ENCODE assay signal across 8 cellular contexts in genomic region chr3:152834354-152835310, GRCh38. TPM values are rescaled to one million over a fixed set of nuclear protein-coding genes. Genes with fewer than 3 reads are reported as not detected.
DNase-seq lines count a peak whose midpoint lies in the region; ATAC-seq, FAIRE-seq and TF ChIP-seq lines count a peak whose summit lies in the region.

Gene P2RY1, plus strand, starts transcription at chr3:152835131. Its CDS starts 652 bp downstream, at chr3:152835783.

- DNase-seq in AG20443 (ENCODE audit: low spot score) (peak; percentile 61), NCI-H2081 treated with DMSO at 0.1 percent for 48 hours (lab: John Stamatoyannopoulos, UW) (peak; percentile 21), foreskin fibroblast (peak; percentile 42 to 71), urothelium cell line (ENCODE audit: low spot score) (peak; percentile 72)
- DNase-seq in activated CD8-positive, alpha-beta memory T cell treated with anti-CD3 and anti-CD28 coated beads for 48 hours (ENCODE audit: low read depth in 2 of 3, low spot score in 2 of 3), result peak; percentile 12 to 29 (median 14)
- no peak for DNase-seq in naive thymus-derived CD8-positive, alpha-beta T cell

- H3K27me3 Mint-ChIP-seq in naive thymus-derived CD8-positive, alpha-beta T cell, result peaks cover 15 to 57% (median 24%) of the 10 kb centered on the region in 5 donors

- peaks cover 6 to 17% (median 12%) of the 10 kb centered on the region in 4 donors for H3K4me1 Mint-ChIP-seq in naive thymus-derived CD8-positive, alpha-beta T cell

- H3K27ac Mint-ChIP-seq in naive thymus-derived CD8-positive, alpha-beta T cell, result no peak within 1 kb of the TSS

- no peak for TF ChIP-seq CTCF in foreskin fibroblast (IDR thresholded peaks at IDR 0.05; ENCODE audit: low read depth, low read length)

- no peaks in the 10 kb centered on the region for H3K36me3 Mint-ChIP-seq in naive thymus-derived CD8-positive, alpha-beta T cell

- peak within 1 kb of the TSS; percentile 67 to 86 (median 80) for H3K4me3 Mint-ChIP-seq in naive thymus-derived CD8-positive, alpha-beta T cell

- peaks cover 0 to 3% (median 0%) of the 10 kb centered on the region in 9 donors for H3K9me3 Mint-ChIP-seq in naive thymus-derived CD8-positive, alpha-beta T cell

- POLR2A ChIA-PET in naive thymus-derived CD8-positive, alpha-beta T cell (lab: Charles Lee), result no interaction called here

- ATAC-seq in GM18517 (IDR thresholded peaks at IDR 0.05; ENCODE audit: unreplicated experiment) (peak; percentile 79), HG02938 (IDR thresholded peaks at IDR 0.05; ENCODE audit: unreplicated experiment) (peak; percentile 70)
- ATAC-seq in naive thymus-derived CD8-positive, alpha-beta T cell, result peak in 1 of 2 donors; percentile 14

- peak within 1 kb of the TSS; percentile 49 to 70 for H3K4me3 ChIP-seq in foreskin fibroblast (ENCODE audit: low read depth in 1 of 2, low read length in 2 of 2)

- no peak for FAIRE-seq in urothelium cell line (lab: Jason Lieb, UNC)

RNA-seq across cellular contexts. Expression of gene P2RY1, which starts in this region (rescaled TPM):
- total RNA-seq in naive thymus-derived CD8-positive, alpha-beta T cell, result not detected
- not detected for polyA plus RNA-seq in naive thymus-derived CD8-positive, alpha-beta T cell

Comparison
In these comparisons a context has a peak if more than half of its experiments do, and no peak if none do; other contexts are left out.
1. DNase-seq: peak in AG20443 (single experiment), NCI-H2081 treated with DMSO at 0.1 percent for 48 hours (single experiment), activated CD8-positive, alpha-beta memory T cell treated with anti-CD3 and anti-CD28 coated beads for 48 hours (3 of 3), foreskin fibroblast (2 of 2) and urothelium cell line (single experiment); none in naive thymus-derived CD8-positive, alpha-beta T cell (0 of 10).